Comparison of ENCODE assay signal across 8 cellular contexts in genomic region chr7:18087031-18087686, GRCh38. TPM values are rescaled to one million over a fixed set of nuclear protein-coding genes. Genes with fewer than 3 reads are reported as not detected.
A peak's percentile ranks its signal among the peaks of the same experiment; 100 is the strongest.
DNase-seq lines count a peak whose midpoint lies in the region; ATAC-seq, FAIRE-seq and TF ChIP-seq lines count a peak whose summit lies in the region.

No MANE protein-coding gene starts in this region.

- no peak for TF ChIP-seq POLR2A in K562 (conservative IDR thresholded peaks at IDR 0.05)

- H3K27ac ChIP-seq in HUES6 (ENCODE audit: low read depth, low read length) = no peak overlapping the region
- H3K27ac ChIP-seq in K562 (ENCODE audit: extremely low read depth, low read depth, low read length) = no peak overlapping the region

- 38% methylated on average over 28 of the region's 36 CpGs for WGBS in K562 (ENCODE audit: insufficient coverage, low coverage, missing lambda C conversion rate)

- TF ChIP-seq RAD21 in K562 (CRISPR knock-in tag; conservative IDR thresholded peaks at IDR 0.05 in 1 of 2, IDR thresholded peaks at IDR 0.05 in 1 of 2) = no peak

- no TSS peak for BruUV-seq in K562 (replicated peaks; lab: Mats Ljungman, UMichigan)

- no peaks in the 10 kb centered on the region for H3K9me1 ChIP-seq in K562 (ENCODE audit: control insufficient read depth, insufficient read depth, low read length)

- in situ Hi-C loops in K562 (cut with MboI) = no loop called here
- in situ Hi-C loops in ACHN (cut with HindIII; ENCODE audit: low pct_ligation_motif_present, low pct_unique_long_range_greater_than_20kb, low sequenced_read_pairs) = no loop called here

- H3K9ac ChIP-seq in HUES6 (ENCODE audit: low read length) (no peak overlapping the region), K562 (ENCODE audit: insufficient read depth in 1 of 2, low read depth in 2 of 2, low read length in 2 of 2) (peak overlapping the region in 1 of 2 experiments; percentile 81; a peak in 2 of 4 replicates)

- peaks cover 14% of the 10 kb centered on the region for H3K27me3 ChIP-seq in BJ (ENCODE audit: control insufficient read depth, insufficient read depth, low read length)
- H3K27me3 ChIP-seq in HUES6 (ENCODE audit: control insufficient read depth, insufficient read depth, low read length) = peaks cover 49% of the 10 kb centered on the region
- peaks cover 10 to 12% of the 10 kb centered on the region in 2 experiments for H3K27me3 ChIP-seq in K562 (ENCODE audit: control insufficient read depth in 2 of 2, insufficient read depth in 2 of 2, low read length in 2 of 2)

- peaks cover 6% of the 10 kb centered on the region; the same call in 1 of the 2 replicates for H4K20me1 ChIP-seq in K562 (replicated peaks; ENCODE audit: control insufficient read depth, insufficient read depth, low read length)

- no peaks in the 10 kb centered on the region for H3K9me3 ChIP-seq in HUES6 (ENCODE audit: control insufficient read depth, insufficient read depth, low read depth, low read length)
- H3K9me3 ChIP-seq in K562 (replicated peaks; ENCODE audit: control insufficient read depth, insufficient read depth, low read depth, low read length) = no peaks in the 10 kb centered on the region; the same call in 1 of the 2 replicates

- H2AFZ ChIP-seq in K562 (ENCODE audit: low read depth, low read length) = peak overlapping the region; percentile 40; the same call in 1 of the 2 replicates

- no peak for TF ChIP-seq EP300 in K562 (IDR thresholded peaks at IDR 0.05; ENCODE audit: low read length)

- peak overlapping the region; percentile 87 to 91 for H3K4me3 Mint-ChIP-seq in stimulated activated naive B cell treated with anti-CD40 and anti-IgM and Interleukin-4, amounts not matched to agents 10 μg/mL and 1 μg/mL and 100 μg/mL, for 72 hours

- CTCF ChIA-PET in BJ (lab: Yijun Ruan, JAX) (no interaction called here), K562 (lab: Yijun Ruan, JAX; ENCODE audit: low intra/inter-chr PET ratio) (no interaction called here)

- intact Hi-C loops in K562 (cut with micrococcal nuclease) = no loop called here

- peak overlapping the region; percentile 63 for H3K4me2 ChIP-seq in K562 (ENCODE audit: insufficient read depth, low read length)

- no peak for FAIRE-seq in K562 (lab: Jason Lieb, UNC)

- peaks cover 0 to 5% of the 10 kb centered on the region in 2 donors for H3K36me3 Mint-ChIP-seq in stimulated activated naive B cell treated with anti-CD40 and anti-IgM and Interleukin-4, amounts not matched to agents 10 μg/mL and 1 μg/mL and 100 μg/mL, for 72 hours

- peaks cover 5 to 24% of the 10 kb centered on the region in 2 donors for H3K4me1 Mint-ChIP-seq in stimulated activated naive B cell treated with anti-CD40 and anti-IgM and Interleukin-4, amounts not matched to agents 10 μg/mL and 1 μg/mL and 100 μg/mL, for 72 hours

- POLR2A ChIA-PET in BJ (lab: Charles Lee) (no interaction called here), K562 (lab: Yijun Ruan, JAX) (no interaction called here)

- H3K4me1 ChIP-seq in HUES6 (ENCODE audit: control insufficient read depth, insufficient read depth, low read length) (peaks cover 7% of the 10 kb centered on the region), K562 (replicated peaks in 1 of 2; ENCODE audit: control insufficient read depth in 2 of 2, insufficient read depth in 2 of 2, low read length in 2 of 2) (peaks cover 6 to 14% of the 10 kb centered on the region in 2 experiments; a peak in 4 of 5 replicates)

- H3K79me2 ChIP-seq in K562 (ENCODE audit: control insufficient read depth, insufficient read depth, low read length) = no peaks in the 10 kb centered on the region

- no peak for DNase-seq in BJ (ENCODE audit: low read depth)
- DNase-seq in K562 (ENCODE audit: extremely low read depth in 1 of 4, low spot score in 3 of 4) = peak in 1 of 4 experiments; percentile 7
- peak; percentile 61 for DNase-seq in islet precursor cell
- DNase-seq in stimulated activated naive B cell treated with anti-CD40 and anti-IgM and Interleukin-4, amounts not matched to agents 10 μg/mL and 1 μg/mL and 100 μg/mL, for 72 hours = no peak
- no peak for DNase-seq in ACHN

- H3K4me3 ChIP-seq in BJ (ENCODE audit: low read depth, low read length) (peak overlapping the region; percentile 50), HUES6 (ENCODE audit: low read depth, low read length) (peak overlapping the region; percentile 61), K562 (peak overlapping the region; percentile 49)

- TF ChIP-seq CTCF in BJ (IDR thresholded peaks at IDR 0.05; ENCODE audit: insufficient read depth, low read depth, low read length) = no peak
- TF ChIP-seq CTCF in K562 (IDR thresholded peaks at IDR 0.05 in 2 of 3, conservative IDR thresholded peaks at IDR 0.05 in 1 of 3; ENCODE audit: insufficient read depth in 2 of 3, low read depth in 1 of 3, low read length in 3 of 3) = no peak

- H3K36me3 ChIP-seq in BJ (ENCODE audit: control insufficient read depth, insufficient read depth, low read length) = no peaks in the 10 kb centered on the region
- H3K36me3 ChIP-seq in HUES6 (ENCODE audit: control insufficient read depth, insufficient read depth, low read length) = no peaks in the 10 kb centered on the region
- H3K36me3 ChIP-seq in K562 (ENCODE audit: control insufficient read depth, insufficient read depth, low read length) = no peaks in the 10 kb centered on the region

- peaks cover under 1 to 4% of the 10 kb centered on the region in 2 donors for H3K9me3 Mint-ChIP-seq in stimulated activated naive B cell treated with anti-CD40 and anti-IgM and Interleukin-4, amounts not matched to agents 10 μg/mL and 1 μg/mL and 100 μg/mL, for 72 hours

- ATAC-seq in K562 (no peak; the same call in 2 of the 3 replicates), GM19455 (IDR thresholded peaks at IDR 0.05; ENCODE audit: unreplicated experiment) (no peak), GM19395 (IDR thresholded peaks at IDR 0.05; ENCODE audit: unreplicated experiment) (no peak)
- ATAC-seq in stimulated activated naive B cell treated with anti-CD40 and anti-IgM and Interleukin-4, amounts not matched to agents 10 μg/mL and 1 μg/mL and 100 μg/mL, for 72 hours (replicated peaks) = peak in 1 of 2 donors; percentile 51

- peak overlapping the region; percentile 62 for H3K27ac Mint-ChIP-seq in stimulated activated naive B cell treated with anti-CD40 and anti-IgM and Interleukin-4, amounts not matched to agents 10 μg/mL and 1 μg/mL and 100 μg/mL, for 72 hours

- peaks cover 40 to 43% of the 10 kb centered on the region in 2 donors for H3K27me3 Mint-ChIP-seq in stimulated activated naive B cell treated with anti-CD40 and anti-IgM and Interleukin-4, amounts not matched to agents 10 μg/mL and 1 μg/mL and 100 μg/mL, for 72 hours

TF ChIP-seq in K562, 482 proteins besides CTCF, POLR2A, EP300 and RAD21 (continues in another document):
- TF ChIP-seq, protein P1, sequence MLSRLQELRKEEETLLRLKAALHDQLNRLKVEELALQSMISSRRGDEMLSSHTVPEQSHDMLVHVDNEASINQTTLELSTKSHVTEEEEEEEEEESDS (CRISPR knock-in tag; IDR thresholded peaks at IDR 0.05) = no peak
- TF ChIP-seq ZBTB33 (CRISPR knock-in tag; IDR thresholded peaks at IDR 0.05) = 0 out of 2 replicates have a peak, but pooled peaks have one; percentile 10

RNA-seq across cellular contexts. Expression of gene PRPS1L1, which starts 59.5 kb away (rescaled TPM):
- polyA plus RNA-seq in BJ (2011; rRNA removed) = not detected in 2 replicates
- not detected in 2 replicates for polyA minus RNA-seq in BJ (2011; rRNA and poly(A)+ RNA removed)
- not detected in 2 replicates for total RNA-seq in K562 (2011; cell fraction: chromatin; rRNA removed; ENCODE audit: low replicate concordance)
- not detected in 2 replicates for total RNA-seq in K562 (2011; cell fraction: nucleolus; rRNA removed)
- total RNA-seq in K562 (2011; cell fraction: nucleoplasm; rRNA removed) = not detected in 2 replicates
- total RNA-seq in K562 (2014; rRNA removed) = not detected in 2 replicates
- total RNA-seq in K562 (2014; rRNA removed; fragmentation: Illumina TruSeq; extraction: Trizol) = not detected in 2 replicates
- not detected in 2 replicates for total RNA-seq in K562 (2015; rRNA removed; fragmentation: Illumina TruSeq; extraction: Trizol)
- not detected in 2 replicates for total RNA-seq in K562 (2021)
- 0.07 TPM in 1 of 2 replicates, not detected in the other for polyA plus RNA-seq in K562 (2011; rRNA removed)
- polyA plus RNA-seq in K562 (2011; cell fraction: cytosol; rRNA removed) = not detected in 2 replicates
- not detected in 2 replicates for polyA plus RNA-seq in K562 (2011; cell fraction: nucleus; rRNA removed)
- polyA plus RNA-seq in K562 (2012) = 0.30 and 1.2 TPM in 2 replicates
- not detected in 2 replicates for polyA plus RNA-seq in K562 (2014; fragmentation: Illumina TruSeq; extraction: Trizol)
- polyA plus RNA-seq in K562 (2014; fragmentation: Nextera tagmentation; extraction: Ambion mirVana) = under 1 TPM in 1 of 2 experiments, not detected in 1; 0.10 TPM
- 0.08 TPM in 1 of 2 replicates, not detected in the other for polyA plus RNA-seq in K562 (2014; rRNA removed)
- polyA minus RNA-seq in K562 (2011; rRNA and poly(A)+ RNA removed) = not detected in 2 replicates
- not detected in 2 replicates for polyA minus RNA-seq in K562 (2011; cell fraction: cytosol; rRNA and poly(A)+ RNA removed)
- polyA minus RNA-seq in K562 (2011; cell fraction: nucleus; rRNA and poly(A)+ RNA removed) = not detected in 2 replicates
